ENCODE assay signal across 8 cellular contexts in the genomic region with DNA sequence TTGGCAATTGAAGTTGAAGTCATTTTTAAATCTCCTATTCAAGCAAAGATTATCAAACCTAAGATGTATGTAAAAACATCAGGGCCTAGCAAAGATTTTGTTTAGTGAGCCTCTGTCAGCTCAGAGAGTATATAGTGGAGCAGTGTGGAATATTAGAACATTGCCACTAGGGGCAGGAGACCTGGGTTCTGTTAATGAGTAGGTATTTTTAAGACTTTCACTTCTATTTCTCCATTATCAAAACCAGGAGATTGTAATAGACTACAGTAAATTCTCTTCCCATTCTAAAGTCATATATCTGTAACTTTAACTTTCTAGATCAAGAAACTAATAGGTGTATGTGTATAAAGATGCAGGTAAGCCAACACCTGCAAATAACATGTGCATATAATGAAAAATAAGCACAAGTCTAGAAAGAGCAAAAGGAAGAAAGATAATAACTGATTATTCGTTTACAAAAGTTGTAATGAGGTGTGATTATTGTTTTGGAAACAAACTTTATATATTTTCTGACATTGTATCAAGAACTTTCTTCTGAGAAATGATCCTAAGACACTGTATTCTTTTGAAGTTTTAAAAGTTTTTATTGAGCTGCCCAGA.
A peak's percentile ranks its signal among the peaks of the same experiment; 100 is the strongest.
DNase-seq lines count a peak whose midpoint lies in the region; ATAC-seq and TF ChIP-seq lines count a peak whose summit lies in the region.

No MANE protein-coding gene starts in this region.

- TF ChIP-seq CTCF in VCaP (conservative IDR thresholded peaks at IDR 0.05) = peak; percentile 84
- peak; percentile 30 for TF ChIP-seq CTCF in neural cell (IDR thresholded peaks at IDR 0.05; ENCODE audit: poor library complexity, severe bottlenecking)
- no peak for TF ChIP-seq CTCF in gastroesophageal sphincter (IDR thresholded peaks at IDR 0.05)

- H3K36me3 ChIP-seq in neural cell (ENCODE audit: insufficient read depth, low read length) (no peaks in the 10 kb centered on the region), gastroesophageal sphincter (no peaks in the 10 kb centered on the region)

- ATAC-seq in GM19023 (IDR thresholded peaks at IDR 0.05; ENCODE audit: unreplicated experiment) = peak; percentile 61
- ATAC-seq in HG03460 (IDR thresholded peaks at IDR 0.05; ENCODE audit: unreplicated experiment) = peak; percentile 49
- no peak for ATAC-seq in HG02970 (IDR thresholded peaks at IDR 0.05; ENCODE audit: low FRiP score, unreplicated experiment)
- ATAC-seq in gastroesophageal sphincter = no peak

- no peaks in the 10 kb centered on the region for H3K9me2 ChIP-seq in neural cell (ENCODE audit: insufficient read depth, low read length)

- H3K4me3 ChIP-seq in neural cell (ENCODE audit: low read length) = no peak overlapping the region
- H3K4me3 ChIP-seq in gastroesophageal sphincter = no peak overlapping the region

- no peaks in the 10 kb centered on the region for H3K27me3 ChIP-seq in neural cell (ENCODE audit: insufficient read depth, low read depth, low read length)
- no peaks in the 10 kb centered on the region for H3K27me3 ChIP-seq in gastroesophageal sphincter

- TF ChIP-seq RAD21 in neural cell (conservative IDR thresholded peaks at IDR 0.05) = no peak

- DNase-seq in AG08396 (ENCODE audit: low spot score) = peak; percentile 1
- no peak for DNase-seq in epidermal melanocyte (ENCODE audit: insufficient read length, low spot score)

- H3K9me3 ChIP-seq in neural cell (ENCODE audit: low read length) (no peaks in the 10 kb centered on the region), gastroesophageal sphincter (no peaks in the 10 kb centered on the region)

- no peaks in the 10 kb centered on the region for H4K20me1 ChIP-seq in neural cell (ENCODE audit: insufficient read depth)

- H3F3A ChIP-seq in neural cell (ENCODE audit: insufficient read depth, low read length, poor library complexity, severe bottlenecking) = no peaks in the 10 kb centered on the region

- H3K9ac ChIP-seq in neural cell (ENCODE audit: low read length) = no peak overlapping the region

- no peak overlapping the region for H2AFZ ChIP-seq in neural cell (ENCODE audit: low read depth, low read length)

- WGBS in gastroesophageal sphincter (ENCODE audit: low coverage in 1 of 2), 2 donors = 33 to 92% methylated on average over 1 of the region's 1 CpG

- TF ChIP-seq EP300 in neural cell (conservative IDR thresholded peaks at IDR 0.05; ENCODE audit: poor library complexity, severe bottlenecking) = no peak
- TF ChIP-seq EP300 in gastroesophageal sphincter (IDR thresholded peaks at IDR 0.05) = no peak

- TF ChIP-seq POLR2A in gastroesophageal sphincter (IDR thresholded peaks at IDR 0.05) = no peak

- H3K79me2 ChIP-seq in neural cell (replicated peaks; ENCODE audit: insufficient read depth, low read length) = no peaks in the 10 kb centered on the region

- H3K4me2 ChIP-seq in neural cell (ENCODE audit: low read length) = no peak overlapping the region

- no peak overlapping the region for H3K27ac ChIP-seq in VCaP
- no peak overlapping the region for H3K27ac ChIP-seq in neural cell (ENCODE audit: low read length)
- no peak overlapping the region for H3K27ac ChIP-seq in gastroesophageal sphincter

- no peaks in the 10 kb centered on the region for H3K4me1 ChIP-seq in gastroesophageal sphincter

TF ChIP-seq in neural cell, 6 proteins besides CTCF, POLR2A, EP300 and RAD21:
- TF ChIP-seq REST (IDR thresholded peaks at IDR 0.05; ENCODE audit: borderline replicate concordance) = no peak
- no peak for TF ChIP-seq TAF1 (IDR thresholded peaks at IDR 0.05; ENCODE audit: low read depth)
- TF ChIP-seq MXI1 (conservative IDR thresholded peaks at IDR 0.05; ENCODE audit: poor library complexity, severe bottlenecking) = no peak

Comparison
In these comparisons a context has a peak if more than half of its experiments do, and no peak if none do; other contexts are left out.
1. ATAC-seq: peak in GM19023 (single experiment) and HG03460 (single experiment); none in HG02970 (single experiment) and gastroesophageal sphincter (single experiment).
2. CTCF ChIP-seq: peak in VCaP (single experiment) and neural cell (single experiment); none in gastroesophageal sphincter (0 of 4).